In genomic region chr11:34614334-34615113, GRCh38 we compare ENCODE assay signal across 12 cellular contexts. TPM values are rescaled to one million over a fixed set of nuclear protein-coding genes. Genes with fewer than 3 reads are reported as not detected.
DNase-seq lines count a peak whose midpoint lies in the region; ATAC-seq and TF ChIP-seq lines count a peak whose summit lies in the region.
"Had no signal": no experiment of that assay in that cellular context is flagged by ENCODE, and none has a peak within 500 bp of the region (broad histone marks: within the 10 kb centered on the region; RNA-seq: fewer than 3 reads in every experiment).

No MANE protein-coding gene starts in this region.

- H3K4me1 ChIP-seq in GM23338 (ENCODE audit: insufficient read depth): peaks cover 12% of the 10 kb centered on the region

- intact Hi-C loops in left colon (cut with DNase I, micrococcal nuclease): no loop called here
- intact Hi-C loops in CD4-positive, alpha-beta T cell (cut with DNase I, micrococcal nuclease): no loop called here

- POLR2A ChIA-PET in GM10248 (lab: Yijun Ruan, JAX) (no interaction called here), WTC11 (lab: Charles Lee) (no interaction called here)
- POLR2A ChIA-PET in CD4-positive, alpha-beta T cell (lab: Charles Lee): no interaction called here

- DNase-seq in GM10248 (ENCODE audit: extremely low spot score) (peak; percentile 31), GM23338 (ENCODE audit: low spot score) (no peak), OCI-M1 (lab: John Stamatoyannopoulos, UW) (peak; percentile 76), left colon (no peak), WTC11 (ENCODE audit: low spot score) (no peak), occipital lobe (lab: John Stamatoyannopoulos, UW) (no peak), HPDE6-E6E7 (ENCODE audit: extremely low spot score) (no peak)
- no peak for DNase-seq in CD4-positive, alpha-beta T cell
- DNase-seq: activated T-cell treated with anti-CD3 and anti-CD28 coated beads for 4 hours, NCI-H1092 had no signal

- H3K4me3 Mint-ChIP-seq in GM23338 (no peak overlapping the region), WTC11 (no peak overlapping the region)
- H3K4me3 Mint-ChIP-seq in CD4-positive, alpha-beta T cell: no peak overlapping the region

- H4K20me1 ChIP-seq in GM23338 (replicated peaks; ENCODE audit: insufficient read depth): no peaks in the 10 kb centered on the region

- no peaks in the 10 kb centered on the region for H3K9me3 Mint-ChIP-seq in GM23338
- H3K9me3 Mint-ChIP-seq in WTC11: no peaks in the 10 kb centered on the region
- H3K9me3 Mint-ChIP-seq in CD4-positive, alpha-beta T cell: no peaks in the 10 kb centered on the region

- H3K4me3 ChIP-seq in GM23338: no peak overlapping the region

- H3F3A ChIP-seq in GM23338 (replicated peaks; ENCODE audit: low read depth): no peaks in the 10 kb centered on the region

- H3K27ac ChIP-seq in GM23338 (ENCODE audit: low read depth): no peak overlapping the region
- no peak overlapping the region for H3K27ac ChIP-seq in CD4-positive, alpha-beta T cell (ENCODE audit: low read depth, low read length)

- H3K27me3 Mint-ChIP-seq in GM23338 (ENCODE audit: insufficient read depth, low read depth, poor library complexity) (peaks cover 3% of the 10 kb centered on the region), WTC11 (ENCODE audit: low read depth) (no peaks in the 10 kb centered on the region; the same call in 1 of the 2 replicates)
- no peaks in the 10 kb centered on the region for H3K27me3 Mint-ChIP-seq in CD4-positive, alpha-beta T cell

- H3K27ac Mint-ChIP-seq in GM23338: no peak overlapping the region
- no peak overlapping the region for H3K27ac Mint-ChIP-seq in WTC11
- no peak overlapping the region for H3K27ac Mint-ChIP-seq in CD4-positive, alpha-beta T cell

- H3K4me2 ChIP-seq in GM23338: no peak overlapping the region

- peaks cover 9% of the 10 kb centered on the region; the same call in 1 of the 2 replicates for H3K9me2 ChIP-seq in GM23338 (ENCODE audit: insufficient read depth)

- no peaks in the 10 kb centered on the region for H3K79me2 ChIP-seq in GM23338 (replicated peaks; ENCODE audit: insufficient read depth)

- H3K9me3 ChIP-seq in CD4-positive, alpha-beta T cell (ENCODE audit: control insufficient read depth, low read length): no peaks in the 10 kb centered on the region

- no peaks in the 10 kb centered on the region for H3K27me3 ChIP-seq in GM23338 (ENCODE audit: insufficient read depth)
- H3K27me3 ChIP-seq in CD4-positive, alpha-beta T cell (ENCODE audit: control insufficient read depth, insufficient read depth, low read length): no peaks in the 10 kb centered on the region

- no peak for ATAC-seq in GM23338
- ATAC-seq in left colon: peak; percentile 38
- no peak for ATAC-seq in WTC11
- no peak for ATAC-seq in CD4-positive, alpha-beta T cell (ENCODE audit: poor library complexity)
- ATAC-seq: HCT116 had no signal

- H2AFZ ChIP-seq in GM23338: peak overlapping the region; percentile 70; the same call in 1 of the 2 replicates

- H3K36me3 Mint-ChIP-seq in GM23338 (ENCODE audit: low read depth) (no peaks in the 10 kb centered on the region), WTC11 (no peaks in the 10 kb centered on the region)
- H3K36me3 Mint-ChIP-seq in CD4-positive, alpha-beta T cell (ENCODE audit: low read depth): no peaks in the 10 kb centered on the region

- CTCF ChIA-PET in GM10248 (lab: Yijun Ruan, JAX): interaction anchor here (1.0 to 2.1 kb wide), 2 partner anchors 28 to 29 kb away, joined by 4 to 12 read pairs; no protein-coding TSS in a partner anchor
- CTCF ChIA-PET in WTC11 (lab: Charles Lee): no interaction called here
- CTCF ChIA-PET in CD4-positive, alpha-beta T cell (lab: Charles Lee): no interaction called here

- TF ChIP-seq CTCF in GM10248 (IDR thresholded peaks at IDR 0.05; ENCODE audit: control extremely low read depth, extremely low read depth, low read depth, missing control alignments) (no peak), GM23338 (conservative IDR thresholded peaks at IDR 0.05; ENCODE audit: low read depth in 2 of 2) (no peak), WTC11 (IDR thresholded peaks at IDR 0.05) (no peak)
- TF ChIP-seq CTCF in CD4-positive, alpha-beta T cell (IDR thresholded peaks at IDR 0.05): no peak

- H3K36me3 ChIP-seq in GM23338 (ENCODE audit: insufficient read depth): no peaks in the 10 kb centered on the region

- H3K4me1 Mint-ChIP-seq in GM23338: peaks cover 13% of the 10 kb centered on the region
- H3K4me1 Mint-ChIP-seq in WTC11: peaks cover 20% of the 10 kb centered on the region
- H3K4me1 Mint-ChIP-seq in CD4-positive, alpha-beta T cell (ENCODE audit: low read depth): no peaks in the 10 kb centered on the region

TF ChIP-seq in GM23338, 12 proteins besides CTCF, POLR2A, EP300 and RAD21:
- no peak for TF ChIP-seq EZH2 (IDR thresholded peaks at IDR 0.05; ENCODE audit: low read depth, unreplicated experiment)

TF ChIP-seq in WTC11, 78 proteins besides CTCF, POLR2A, EP300 and RAD21:
- no peak for TF ChIP-seq EMX1 (CRISPR knock-in tag; IDR thresholded peaks at IDR 0.05)

RNA-seq across cellular contexts. Expression of gene EHF, which starts 6.4 kb away (rescaled TPM):
- total RNA-seq in GM23338 (2014; rRNA removed; shearing (Covaris generic)): not detected in 2 replicates
- not detected in 2 replicates for polyA plus RNA-seq in GM23338 (2016; fragmentation: Nextera tagmentation; extraction: Ambion mirVana)
- total RNA-seq in left colon (100 to 1,000 TPM; 226 to 394 TPM), WTC11 (2021) (0.16 to 0.60 TPM (median 0.46 TPM) in 3 replicates), occipital lobe (0.16 TPM)
- not detected for total RNA-seq in CD4-positive, alpha-beta T cell
- total RNA-seq: endothelial cell of umbilical vein had no signal
- polyA plus RNA-seq: endothelial cell of umbilical vein had no signal

Comparison
In these comparisons a context has a peak if more than half of its experiments do, and no peak if none do; other contexts are left out.
1. DNase-seq: peak in GM10248 (single experiment) and OCI-M1 (single experiment); none in GM23338 (single experiment), left colon (0 of 2), WTC11 (single experiment), occipital lobe (single experiment), HPDE6-E6E7 (single experiment) and CD4-positive, alpha-beta T cell (0 of 10).
2. RNA of gene EHF, which starts 6.4 kb away (total RNA-seq): 226 to 394 TPM in left colon; 0.16 to 0.60 TPM in WTC11, 0.16 TPM in occipital lobe (single experiment), not detected in CD4-positive, alpha-beta T cell and not detected in GM23338; every median in the first group is over 100 times any median in the second.